Comparison of ENCODE assay signal across 22 cellular contexts in the genomic region with DNA sequence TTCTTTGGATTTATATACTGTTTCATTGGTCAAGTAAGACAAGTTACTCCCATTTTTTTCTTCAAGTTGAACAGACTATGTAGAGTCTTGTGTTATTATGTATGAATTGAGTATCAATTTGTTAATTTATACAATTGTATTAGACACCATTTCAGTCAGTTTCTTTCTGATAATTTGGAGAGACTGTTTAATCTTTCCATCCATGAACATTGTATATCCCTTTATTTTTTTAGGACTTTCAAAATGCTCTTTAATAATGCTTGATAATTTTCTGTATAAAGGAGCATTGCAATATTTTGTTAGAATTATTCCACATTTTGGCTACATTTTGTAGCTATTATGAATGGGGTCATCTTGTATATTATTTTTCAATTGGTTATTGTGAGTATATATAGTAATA.
"Had no signal": no experiment of that assay in that cellular context is flagged by ENCODE, and none has a peak within 500 bp of the region (broad histone marks: within the 10 kb centered on the region; RNA-seq: fewer than 3 reads in every experiment).

No MANE protein-coding gene starts in this region.

- ATAC-seq: effector memory CD8-positive, alpha-beta T cell; esophagus mucosa; gastrocnemius medialis; gastroesophageal sphincter; heart left ventricle; heart right ventricle had no signal

- H2AFZ ChIP-seq: hepatocyte had no signal

- H3K27ac ChIP-seq: colonic mucosa, coronary artery, dorsolateral prefrontal cortex, epithelial cell of prostate, esophagus muscularis mucosa, esophagus squamous epithelium, foreskin keratinocyte, gastrocnemius medialis, gastroesophageal sphincter, heart left ventricle, heart right ventricle, hepatocyte had no signal

- H3K4me2 ChIP-seq: hepatocyte had no signal

- H3K79me2 ChIP-seq: hepatocyte had no signal

- H3K9me3 ChIP-seq: colonic mucosa, esophagus muscularis mucosa, esophagus squamous epithelium, gastrocnemius medialis, gastroesophageal sphincter had no signal

- DNase-seq: colonic mucosa; cortex of kidney; dorsolateral prefrontal cortex; effector CD4-positive, alpha-beta T cell; effector CD8-positive, alpha-beta T cell; effector memory CD4-positive, alpha-beta T cell; effector memory CD8-positive, alpha-beta T cell; endodermal cell; esophagus squamous epithelium; foreskin melanocyte; gastrocnemius medialis; glutamatergic neuron; head of caudate nucleus; heart left ventricle; heart right ventricle had no signal

- H3K4me3 ChIP-seq: colonic mucosa, coronary artery, dorsolateral prefrontal cortex, esophagus muscularis mucosa, esophagus squamous epithelium, gastrocnemius medialis, gastroesophageal sphincter, heart left ventricle, heart right ventricle, hepatocyte had no signal

- H3K27me3 ChIP-seq: colonic mucosa, dorsolateral prefrontal cortex, esophagus muscularis mucosa, esophagus squamous epithelium, gastrocnemius medialis, gastroesophageal sphincter, heart left ventricle, heart right ventricle, hepatocyte had no signal

- H3K4me1 ChIP-seq: foreskin keratinocyte, gastrocnemius medialis, gastroesophageal sphincter had no signal

- H3K36me3 ChIP-seq: colonic mucosa, esophagus muscularis mucosa, esophagus squamous epithelium, gastrocnemius medialis, gastroesophageal sphincter, heart left ventricle, heart right ventricle had no signal
